Comparison of ENCODE assay signal across 6 cellular contexts in genomic region chr1:42037586-42037985, GRCh38.
"Had no signal": no experiment of that assay in that cellular context is flagged by ENCODE, and none has a peak within 500 bp of the region (broad histone marks: within the 10 kb centered on the region; RNA-seq: fewer than 3 reads in every experiment).

No MANE protein-coding gene starts in this region.

- H2AFZ ChIP-seq: GM23338 had no signal

- H3K4me3 ChIP-seq: GM23338 had no signal

- H3K27ac ChIP-seq: HL-60 had no signal

- ATAC-seq: GM23338, HepG2 had no signal

- DNase-seq: H9, HCEC 1CT, HFFc6 had no signal

- H3K4me2 ChIP-seq: GM23338 had no signal
